ENCODE assay signal across 8 cellular contexts in the genomic region with DNA sequence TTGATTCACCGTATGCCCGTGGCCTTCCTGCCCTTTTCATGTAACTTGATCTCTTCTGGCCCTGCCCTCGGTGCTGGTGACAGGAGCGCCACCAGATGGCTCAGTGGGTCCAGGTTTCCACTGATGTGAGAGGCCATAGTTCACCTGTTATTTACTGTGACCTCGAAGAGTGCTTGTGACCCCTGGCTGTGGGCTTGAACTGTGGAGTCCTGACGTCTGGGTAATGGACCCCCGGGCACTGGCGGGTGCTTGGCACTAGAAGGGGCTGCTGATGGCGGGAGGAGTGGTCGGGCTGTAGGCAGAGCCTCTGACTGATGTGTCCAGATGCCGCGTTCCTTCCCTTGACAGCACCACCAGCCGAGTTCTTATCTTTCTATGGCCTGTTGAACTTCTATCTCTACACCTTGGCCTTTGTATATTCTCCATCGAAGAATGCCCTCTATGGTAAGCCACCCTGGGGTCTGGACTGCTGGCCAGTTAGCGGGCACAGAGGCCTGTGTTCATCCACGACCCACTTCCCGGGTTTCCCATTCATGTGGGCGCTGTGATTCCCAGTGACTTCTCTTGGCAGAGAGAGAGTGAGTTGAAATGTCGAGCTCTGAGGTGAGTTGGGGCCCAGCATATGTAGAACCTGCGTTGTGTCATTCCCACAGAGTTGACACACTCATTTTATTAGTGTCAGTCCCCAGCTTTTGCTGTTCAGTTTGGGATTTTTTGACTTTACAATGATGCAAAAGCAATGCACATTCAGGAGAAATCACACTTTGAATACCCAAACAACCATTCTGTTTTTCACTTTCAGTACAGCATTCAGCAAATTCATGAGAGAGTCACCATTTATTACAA. TPM values are rescaled to one million over a fixed set of nuclear protein-coding genes. Genes with fewer than 3 reads are reported as not detected.
DNase-seq lines count a peak whose midpoint lies in the region; ATAC-seq and TF ChIP-seq lines count a peak whose summit lies in the region.

No MANE protein-coding gene starts in this region.

- H3K27me3 Mint-ChIP-seq in WTC11 (ENCODE audit: low read depth), result no peaks in the 10 kb centered on the region

- ATAC-seq in WTC11 (peak; percentile 76), HG02588 (IDR thresholded peaks at IDR 0.05; ENCODE audit: unreplicated experiment) (no peak)

- CTCF ChIA-PET in WTC11 (lab: Charles Lee), result interaction anchor here (1.0 to 1.8 kb wide), 4 partner anchors 24 to 415 kb away, joined by 3 to 11 read pairs (median 5); no protein-coding TSS in a partner anchor

- H3K4me3 ChIP-seq in epithelial cell of proximal tubule (ENCODE audit: low read depth, low read length) (no peak overlapping the region), retinal pigment epithelial cell (ENCODE audit: low read length) (no peak overlapping the region)

- H3K36me3 Mint-ChIP-seq in WTC11, result peaks cover 51% of the 10 kb centered on the region

- peak overlapping the region; percentile 55 for H3K27ac Mint-ChIP-seq in WTC11

- POLR2A ChIA-PET in WTC11 (lab: Charles Lee), result no interaction called here

- H3K9me3 Mint-ChIP-seq in WTC11, result no peaks in the 10 kb centered on the region

- no peak for TF ChIP-seq CTCF in WTC11 (IDR thresholded peaks at IDR 0.05)
- TF ChIP-seq CTCF in epithelial cell of proximal tubule (conservative IDR thresholded peaks at IDR 0.05; ENCODE audit: low read depth, low read length), result peak; percentile 34
- TF ChIP-seq CTCF in retinal pigment epithelial cell (conservative IDR thresholded peaks at IDR 0.05; ENCODE audit: low read depth, low read length), result peak; percentile 28

- H3K4me3 Mint-ChIP-seq in WTC11, result no peak overlapping the region

- DNase-seq in NCI-H510A treated with DMSO at 0.1 percent for 48 hours (lab: John Stamatoyannopoulos, UW) (peak; percentile 27), NCI-H510A (lab: John Stamatoyannopoulos, UW) (no peak), WTC11 (ENCODE audit: low spot score) (peak; percentile 57), epithelial cell of proximal tubule (ENCODE audit: low read depth) (no peak), retinal pigment epithelial cell (ENCODE audit: low read depth) (no peak), NCI-H774 (lab: John Stamatoyannopoulos, UW) (no peak)
- DNase-seq in stimulated activated CD4-positive, alpha-beta T cell treated with anti-CD3 and anti-CD28 coated beads, Interleukin-15, amount 100 ng/mL, for 24 hours, result no peak

- H3K4me1 Mint-ChIP-seq in WTC11, result peaks cover 18% of the 10 kb centered on the region

TF ChIP-seq in WTC11, 78 proteins besides CTCF, POLR2A, EP300 and RAD21:
- TF ChIP-seq ZNF416 (CRISPR knock-in tag; IDR thresholded peaks at IDR 0.05) (no peak), GRHL2 (CRISPR knock-in tag; IDR thresholded peaks at IDR 0.05; ENCODE audit: insufficient replicate concordance, severe bottlenecking) (no peak), MYBL2 (CRISPR knock-in tag; IDR thresholded peaks at IDR 0.05) (no peak)

RNA-seq across cellular contexts. Expression of gene DYNLT1, which starts 14.9 kb away (rescaled TPM):
- total RNA-seq in WTC11 (2021) (79.0 to 98.1 TPM (median 91.8 TPM) in 3 replicates), epithelial cell of proximal tubule (223 and 295 TPM in 2 replicates)

RNA-seq across cellular contexts. Expression of gene SYTL3, which starts 20.3 kb away (rescaled TPM):
- 0.27 to 0.39 TPM (median 0.28 TPM) in 3 replicates for total RNA-seq in WTC11 (2021)
- 8.5 and 11.0 TPM in 2 replicates for total RNA-seq in epithelial cell of proximal tubule

Comparison
In these comparisons a context has a peak if more than half of its experiments do, and no peak if none do; other contexts are left out.
1. DNase-seq: peak in NCI-H510A treated with DMSO at 0.1 percent for 48 hours (single experiment) and WTC11 (single experiment); none in NCI-H510A (single experiment), epithelial cell of proximal tubule (single experiment), retinal pigment epithelial cell (single experiment), NCI-H774 (single experiment) and stimulated activated CD4-positive, alpha-beta T cell treated with anti-CD3 and anti-CD28 coated beads, Interleukin-15, amount 100 ng/mL, for 24 hours (single experiment).